Comparison of ENCODE assay signal across 10 cellular contexts in genomic region chr3:141280086-141280485, GRCh38. TPM values are rescaled to one million over a fixed set of nuclear protein-coding genes. Genes with fewer than 3 reads are reported as not detected.
DNase-seq lines count a peak whose midpoint lies in the region; ATAC-seq and TF ChIP-seq lines count a peak whose summit lies in the region.
"Had no signal": no experiment of that assay in that cellular context is flagged by ENCODE, and none has a peak within 500 bp of the region (broad histone marks: within the 10 kb centered on the region; RNA-seq: fewer than 3 reads in every experiment).

No MANE protein-coding gene starts in this region.

- H3K36me3 Mint-ChIP-seq in activated CD8-positive, alpha-beta T cell treated with anti-CD3 and anti-CD28 coated beads, Interleukin-2, amount 10 ng/mL, durations not matched to agents 7 days and 5 days (ENCODE audit: low read depth): peaks cover 18% of the 10 kb centered on the region

- no peak for TF ChIP-seq CTCF in gastroesophageal sphincter (IDR thresholded peaks at IDR 0.05)
- TF ChIP-seq CTCF in gastrocnemius medialis (IDR thresholded peaks at IDR 0.05 in 4 of 5, conservative IDR thresholded peaks at IDR 0.05 in 1 of 5): no peak

- WGBS in gastroesophageal sphincter (ENCODE audit: low coverage in 1 of 2), 2 donors: 31 to 44% methylated on average over 4 to 5 of the region's 5 CpGs

- H3K27me3 ChIP-seq in adipocyte (replicated peaks; ENCODE audit: control insufficient read depth, insufficient read depth, low read length) (no peaks in the 10 kb centered on the region), gastroesophageal sphincter (no peaks in the 10 kb centered on the region), gastrocnemius medialis (no peaks in the 10 kb centered on the region)

- no peaks in the 10 kb centered on the region for H3K9me3 Mint-ChIP-seq in activated CD8-positive, alpha-beta T cell treated with anti-CD3 and anti-CD28 coated beads, Interleukin-2, amount 10 ng/mL, durations not matched to agents 7 days and 5 days (ENCODE audit: insufficient read depth)
- H3K9me3 Mint-ChIP-seq: neural crest cell had no signal

- no peak overlapping the region for H3K4me3 Mint-ChIP-seq in activated CD8-positive, alpha-beta T cell treated with anti-CD3 and anti-CD28 coated beads, Interleukin-2, amount 10 ng/mL, durations not matched to agents 7 days and 5 days
- H3K4me3 Mint-ChIP-seq: neural crest cell had no signal

- no peaks in the 10 kb centered on the region for H3K36me3 ChIP-seq in adipocyte (ENCODE audit: control insufficient read depth, insufficient read depth, low read length, severe bottlenecking)
- peaks cover 0 to 38% of the 10 kb centered on the region in 2 donors for H3K36me3 ChIP-seq in gastroesophageal sphincter
- H3K36me3 ChIP-seq in gastrocnemius medialis: no peaks in the 10 kb centered on the region

- no peaks in the 10 kb centered on the region for H3K27me3 Mint-ChIP-seq in activated CD8-positive, alpha-beta T cell treated with anti-CD3 and anti-CD28 coated beads, Interleukin-2, amount 10 ng/mL, durations not matched to agents 7 days and 5 days (ENCODE audit: low read depth)

- POLR2A ChIA-PET in activated CD8-positive, alpha-beta T cell treated with anti-CD3 and anti-CD28 coated beads, Interleukin-2, amount 10 ng/mL, durations not matched to agents 7 days and 5 days (lab: Charles Lee): interaction anchor here (1.3 kb wide), 1 partner anchor 48 kb away, joined by 4 read pairs; the partner anchor contains the start of gene PXYLP1

- H3K9ac ChIP-seq in adipocyte (ENCODE audit: low read length): no peak overlapping the region

- ATAC-seq in gastroesophageal sphincter (peak; percentile 83), gastrocnemius medialis (no peak), GM21423 (IDR thresholded peaks at IDR 0.05; ENCODE audit: unreplicated experiment) (no peak)
- ATAC-seq in activated CD8-positive, alpha-beta T cell treated with anti-CD3 and anti-CD28 coated beads, Interleukin-2, amount 10 ng/mL, durations not matched to agents 7 days and 5 days: no peak

- no peak overlapping the region for H3K27ac Mint-ChIP-seq in activated CD8-positive, alpha-beta T cell treated with anti-CD3 and anti-CD28 coated beads, Interleukin-2, amount 10 ng/mL, durations not matched to agents 7 days and 5 days

- CTCF ChIA-PET in activated CD8-positive, alpha-beta T cell treated with anti-CD3 and anti-CD28 coated beads, Interleukin-2, amount 10 ng/mL, durations not matched to agents 7 days and 5 days (lab: Charles Lee): interaction anchor here (0.8 to 7.9 kb wide), 11 partner anchors 8 to 173 kb away, joined by 3 to 65 read pairs (median 7); partner anchors contain the start of gene PXYLP1

- TF ChIP-seq POLR2A in gastroesophageal sphincter (IDR thresholded peaks at IDR 0.05) (no peak), gastrocnemius medialis (IDR thresholded peaks at IDR 0.05) (no peak)

- H3K4me3 ChIP-seq in adipocyte (ENCODE audit: low read length) (no peak overlapping the region), gastroesophageal sphincter (no peak overlapping the region), gastrocnemius medialis (no peak overlapping the region)

- peak; percentile 76 for DNase-seq in GM04503 (ENCODE audit: low read depth)
- peak; percentile 88 for DNase-seq in adipocyte (ENCODE audit: low read depth)
- peak; percentile 34 for DNase-seq in stromal cell of bone marrow (ENCODE audit: low read depth)
- no peak for DNase-seq in activated CD8-positive, alpha-beta T cell treated with anti-CD3 and anti-CD28 coated beads, Interleukin-2, amount 10 ng/mL, durations not matched to agents 7 days and 5 days
- no peak for DNase-seq in gastrocnemius medialis
- DNase-seq: NCI-H2227 treated with DMSO at 0.1 percent for 48 hours, small intestine had no signal

- no peaks in the 10 kb centered on the region for H3K9me3 ChIP-seq in adipocyte (ENCODE audit: control insufficient read depth, low read length)
- H3K9me3 ChIP-seq in gastroesophageal sphincter: no peaks in the 10 kb centered on the region
- H3K9me3 ChIP-seq in gastrocnemius medialis: no peaks in the 10 kb centered on the region

- in situ Hi-C loops in gastrocnemius medialis (cut with MboI; ENCODE audit: low sequenced_read_pairs in 4 of 4): no loop called here

- intact Hi-C loops in gastrocnemius medialis (cut with DNase I; ENCODE audit: low total_unique reads): no loop called here

- H3K4me1 ChIP-seq in adipocyte (ENCODE audit: control insufficient read depth, insufficient read depth, low read length) (peaks cover 23% of the 10 kb centered on the region), gastroesophageal sphincter (peaks cover 0 to 22% (median 10%) of the 10 kb centered on the region in 3 donors), gastrocnemius medialis (no peaks in the 10 kb centered on the region)

- TF ChIP-seq EP300 in gastroesophageal sphincter (IDR thresholded peaks at IDR 0.05): no peak

- H3K27ac ChIP-seq in gastroesophageal sphincter: peak overlapping the region in 3 of 4 donors; percentile 37 to 80 (median 74)
- no peak overlapping the region for H3K27ac ChIP-seq in gastrocnemius medialis

- H3K4me1 Mint-ChIP-seq in activated CD8-positive, alpha-beta T cell treated with anti-CD3 and anti-CD28 coated beads, Interleukin-2, amount 10 ng/mL, durations not matched to agents 7 days and 5 days (ENCODE audit: low read depth): peaks cover 23% of the 10 kb centered on the region

RNA-seq across cellular contexts. Expression of gene PXYLP1, which starts 48.5 kb away (rescaled TPM):
- total RNA-seq in gastroesophageal sphincter (10 to 100 TPM in 2 of 4 donors, 1 to 10 TPM in 2; 6.5 to 16.9 (median 10.0) TPM), gastrocnemius medialis (10 to 100 TPM in 1 of 4 donors, 1 to 10 TPM in 2, under 1 TPM in 1; 0.46 to 13.1 (median 2.2) TPM)
- total RNA-seq in activated CD8-positive, alpha-beta T cell treated with anti-CD3 and anti-CD28 coated beads, Interleukin-2, amount 10 ng/mL, durations not matched to agents 7 days and 5 days: 10 to 100 TPM; 15.0 to 16.5 TPM

Comparison
In these comparisons a context has a peak if more than half of its experiments do, and no peak if none do; other contexts are left out.
1. DNase-seq: peak in GM04503 (single experiment), adipocyte (single experiment) and stromal cell of bone marrow (single experiment); none in activated CD8-positive, alpha-beta T cell treated with anti-CD3 and anti-CD28 coated beads, Interleukin-2, amount 10 ng/mL, durations not matched to agents 7 days and 5 days (single experiment) and gastrocnemius medialis (0 of 2).
2. H3K27ac ChIP-seq: peak in gastroesophageal sphincter (3 of 4); none in gastrocnemius medialis (0 of 4).